ENCODE assay signal across 8 cellular contexts in the genomic region with DNA sequence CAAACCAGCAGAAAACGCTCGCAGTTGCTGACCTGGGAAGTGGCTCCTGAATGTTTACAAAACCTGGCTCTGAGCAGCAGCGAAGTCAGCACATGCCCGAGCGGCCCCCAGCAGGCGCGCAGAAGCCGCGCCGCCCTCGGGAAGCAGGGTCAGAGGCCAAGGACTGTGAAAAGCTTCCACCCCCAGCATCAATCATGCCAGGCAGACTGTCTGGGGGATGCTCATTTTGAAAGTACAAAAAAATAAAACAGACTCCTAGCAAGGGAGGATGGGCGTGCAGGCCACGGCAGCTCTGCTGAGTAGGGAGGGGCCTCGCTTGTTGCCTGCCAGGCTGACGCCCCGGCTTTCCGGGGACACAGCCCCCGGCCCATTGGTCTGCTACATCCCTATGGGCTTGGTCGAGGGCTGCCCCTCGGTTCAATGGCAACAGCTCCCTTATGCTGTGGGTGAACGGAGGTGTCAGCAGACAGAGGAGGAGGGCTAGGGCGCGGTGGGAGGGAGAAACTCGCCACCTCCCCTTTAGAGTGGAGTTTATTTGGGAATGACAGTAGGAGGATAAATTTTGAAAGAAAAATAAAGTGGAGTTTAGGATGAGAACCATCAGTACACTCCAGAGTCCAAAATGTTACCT. TPM values are rescaled to one million over a fixed set of nuclear protein-coding genes. Genes with fewer than 3 reads are reported as not detected.
DNase-seq lines count a peak whose midpoint lies in the region; ATAC-seq and TF ChIP-seq lines count a peak whose summit lies in the region.

No MANE protein-coding gene starts in this region.

- TF ChIP-seq POLR2A in sigmoid colon (IDR thresholded peaks at IDR 0.05), result no peak

- H3K36me3 ChIP-seq in sigmoid colon, result peaks cover 0 to 31% (median 4%) of the 10 kb centered on the region in 4 donors

- peak; percentile 41 to 44 for DNase-seq in activated CD4-positive, alpha-beta T cell treated with anti-CD3 and anti-CD28 coated beads for 24 hours (ENCODE audit: low read depth in 2 of 2)
- no peak for DNase-seq in activated CD4-positive, alpha-beta T cell treated with anti-CD3 and anti-CD28 coated beads for 1 hour
- DNase-seq in activated CD4-positive, alpha-beta T cell treated with anti-CD3 and anti-CD28 coated beads, Interleukin-2, amount 50 U/mL, for 4 hours, result peak; percentile 42 to 50
- peak; percentile 48 for DNase-seq in fibroblast of mammary gland (ENCODE audit: low read depth)
- DNase-seq in stimulated activated CD4-positive, alpha-beta T cell treated with anti-CD3 and anti-CD28 coated beads, Interleukin-2, amount 100 ng/mL, for 48 hours, result peak; percentile 34 to 56
- DNase-seq in sigmoid colon, result no peak

- TF ChIP-seq EP300 in sigmoid colon (IDR thresholded peaks at IDR 0.05), result no peak

- no peak overlapping the region for H3K4me3 ChIP-seq in fibroblast of mammary gland (ENCODE audit: control insufficient read depth, low read depth, low read length)
- no peak overlapping the region for H3K4me3 ChIP-seq in sigmoid colon

- TF ChIP-seq CTCF in fibroblast of mammary gland (conservative IDR thresholded peaks at IDR 0.05; ENCODE audit: control insufficient read depth, insufficient read depth, low read depth, low read length) (no peak), sigmoid colon (IDR thresholded peaks at IDR 0.05) (no peak)

- peak overlapping the region in 2 of 4 donors; percentile 3 to 6 for H3K27ac ChIP-seq in sigmoid colon

- H3K27me3 ChIP-seq in sigmoid colon, result no peaks in the 10 kb centered on the region

- 43 to 78% methylated on average over 24 of the region's 24 CpGs for WGBS in sigmoid colon, 2 donors

- H3K4me1 ChIP-seq in sigmoid colon, result peaks cover 0 to 21% (median 4%) of the 10 kb centered on the region in 4 donors

- ATAC-seq in GM18519 (IDR thresholded peaks at IDR 0.05; ENCODE audit: low FRiP score, unreplicated experiment) (no peak), HG03159 (IDR thresholded peaks at IDR 0.05; ENCODE audit: unreplicated experiment) (no peak)

- intact Hi-C loops in sigmoid colon (cut with DNase I), result no loop called here

- no peaks in the 10 kb centered on the region for H3K9me3 ChIP-seq in sigmoid colon

RNA-seq across cellular contexts. Expression of a gene that starts 37.7 kb away (rescaled TPM):
- 10 to 100 TPM in 1 of 4 donors, 1 to 10 TPM in 3; 3.6 to 15.0 (median 5.3) TPM for total RNA-seq in sigmoid colon
- 1 to 10 TPM; 2.5 to 7.0 (median 3.0) TPM for polyA plus RNA-seq in sigmoid colon

RNA-seq across cellular contexts. Expression of a gene that starts 37.7 kb away (rescaled TPM):
- total RNA-seq in sigmoid colon, result 10 to 100 TPM in 1 of 4 donors, 1 to 10 TPM in 3; 6.6 to 15.0 (median 8.7) TPM
- 1 to 10 TPM; 1.8 to 7.8 (median 2.8) TPM for polyA plus RNA-seq in sigmoid colon

RNA-seq across cellular contexts. Expression of a gene that starts 49.2 kb away (rescaled TPM):
- total RNA-seq in sigmoid colon, result 100 to 1,000 TPM; 106 to 162 (median 112) TPM
- polyA plus RNA-seq in sigmoid colon, result 10 to 100 TPM; 62.5 to 97.6 (median 68.4) TPM

RNA-seq across cellular contexts. Expression of a gene that starts 49.3 kb away (rescaled TPM):
- total RNA-seq in sigmoid colon, result 10 to 100 TPM; 16.3 to 29.6 (median 21.1) TPM
- 10 to 100 TPM; 13.2 to 18.3 (median 16.6) TPM for polyA plus RNA-seq in sigmoid colon

Comparison
In these comparisons a context has a peak if more than half of its experiments do, and no peak if none do; other contexts are left out.
1. DNase-seq: peak in activated CD4-positive, alpha-beta T cell treated with anti-CD3 and anti-CD28 coated beads for 24 hours (2 of 2), activated CD4-positive, alpha-beta T cell treated with anti-CD3 and anti-CD28 coated beads, Interleukin-2, amount 50 U/mL, for 4 hours (2 of 2), fibroblast of mammary gland (single experiment) and stimulated activated CD4-positive, alpha-beta T cell treated with anti-CD3 and anti-CD28 coated beads, Interleukin-2, amount 100 ng/mL, for 48 hours (2 of 2); none in activated CD4-positive, alpha-beta T cell treated with anti-CD3 and anti-CD28 coated beads for 1 hour (single experiment) and sigmoid colon (single experiment).